In the genomic region with DNA sequence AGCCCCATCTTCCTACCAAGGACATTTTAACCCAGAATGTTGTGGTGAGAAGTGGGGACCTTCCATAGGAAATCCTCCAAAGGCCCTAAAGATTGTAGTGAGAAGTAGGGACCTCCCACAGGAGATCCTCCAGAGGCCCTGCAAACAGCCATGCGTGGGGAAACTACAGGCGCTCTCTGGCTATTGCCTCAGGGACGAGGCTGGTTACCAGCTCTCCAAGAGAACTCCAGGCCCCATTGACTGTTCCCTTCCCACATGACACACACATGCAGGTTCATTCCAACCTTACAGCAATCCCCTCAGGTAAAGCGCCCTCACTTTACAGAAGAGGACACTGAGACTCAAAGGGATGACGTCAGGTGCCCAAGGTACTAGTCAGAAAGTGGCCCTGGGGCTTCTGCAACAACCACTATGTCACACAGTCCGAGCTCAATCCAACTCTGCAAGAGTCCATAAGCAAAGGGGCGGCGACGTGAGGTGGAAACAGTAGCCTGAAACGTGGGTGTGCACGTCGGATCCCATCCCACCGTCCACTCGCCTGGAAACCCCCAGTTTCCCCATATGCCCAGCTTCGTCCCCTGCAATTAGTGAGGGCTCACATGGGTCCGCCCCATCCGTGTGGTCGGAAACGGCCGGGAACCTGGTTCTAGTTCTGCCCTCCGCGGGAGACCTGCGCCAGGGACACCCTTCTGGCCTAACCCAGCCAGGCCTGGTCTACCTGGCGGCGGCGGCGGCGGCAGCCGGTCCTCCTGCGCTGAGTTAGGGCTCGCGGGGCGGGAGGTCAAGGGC, we compare ENCODE assay signal across 8 cellular contexts. TPM values are rescaled to one million over a fixed set of nuclear protein-coding genes. Genes with fewer than 3 reads are reported as not detected.
A peak's percentile ranks its signal among the peaks of the same experiment; 100 is the strongest.
DNase-seq lines count a peak whose midpoint lies in the region; ATAC-seq and TF ChIP-seq lines count a peak whose summit lies in the region.
"Not testable (repeated sequence)": the region's sequence is repeated elsewhere in the genome, so short reads cannot be mapped to it uniquely, and the experiment has no call there.

No MANE protein-coding gene starts in this region.

- H3K9me2 ChIP-seq in GM23338 (ENCODE audit: insufficient read depth), result not testable (repeated sequence)

- intact Hi-C loops in left ventricle myocardium inferior (cut with micrococcal nuclease), result not testable (repeated sequence)

- not testable (repeated sequence) for H3K9me3 Mint-ChIP-seq in GM23338, nephron progenitor cell, type B pancreatic cell

- H3K27ac ChIP-seq in GM23338 (ENCODE audit: low read depth); left ventricle myocardium inferior (replicated peaks): not testable (repeated sequence)

- peak overlapping the region; percentile 74 for H3K4me2 ChIP-seq in GM23338

- not testable (repeated sequence) for H3K36me3 ChIP-seq in GM23338 (ENCODE audit: insufficient read depth); left ventricle myocardium inferior

- H3K4me1 ChIP-seq in GM23338 (ENCODE audit: insufficient read depth); left ventricle myocardium inferior: not testable (repeated sequence)

- ATAC-seq in GM23338 (peak; percentile 6), HG03378 (IDR thresholded peaks at IDR 0.05; ENCODE audit: unreplicated experiment) (peak; percentile 37)

- H3K4me1 Mint-ChIP-seq in GM23338; type B pancreatic cell (ENCODE audit: unreplicated experiment): not testable (repeated sequence)
- peaks cover 11% of the 10 kb centered on the region for H3K4me1 Mint-ChIP-seq in nephron progenitor cell

- not testable (repeated sequence) for DNase-seq in GM12864 (ENCODE audit: low read depth); GM23338 (ENCODE audit: low spot score); astrocyte of the spinal cord (ENCODE audit: low read depth, low spot score); left ventricle myocardium inferior; nephron progenitor cell; type B pancreatic cell (ENCODE audit: extremely low spot score, unreplicated experiment)
- DNase-seq in SW480 (ENCODE audit: low spot score), result peak; percentile 10

- not testable (repeated sequence) for H3K27me3 ChIP-seq in GM23338 (ENCODE audit: insufficient read depth); left ventricle myocardium inferior (ENCODE audit: low read depth)

- not testable (repeated sequence) for H3K36me3 Mint-ChIP-seq in GM23338 (ENCODE audit: low read depth); nephron progenitor cell (ENCODE audit: low read depth); type B pancreatic cell

- not testable (repeated sequence) for TF ChIP-seq CTCF in GM12864 (IDR thresholded peaks at IDR 0.05; ENCODE audit: low read depth, low read length, missing control alignments); GM23338 (conservative IDR thresholded peaks at IDR 0.05; ENCODE audit: low read depth in 2 of 2); astrocyte of the spinal cord (IDR thresholded peaks at IDR 0.05; ENCODE audit: low read depth, low read length); left ventricle myocardium inferior (IDR thresholded peaks at IDR 0.05; ENCODE audit: borderline replicate concordance); nephron progenitor cell (IDR thresholded peaks at IDR 0.05); type B pancreatic cell (conservative IDR thresholded peaks at IDR 0.05)

- not testable (repeated sequence) for H4K20me1 ChIP-seq in GM23338 (replicated peaks; ENCODE audit: insufficient read depth)

- H3K4me3 Mint-ChIP-seq in GM23338, result peak overlapping the region; percentile 62; the same call in 2 of the 3 replicates
- peak overlapping the region; percentile 58 for H3K4me3 Mint-ChIP-seq in nephron progenitor cell
- peak overlapping the region; percentile 52 for H3K4me3 Mint-ChIP-seq in type B pancreatic cell

- not testable (repeated sequence) for H2AFZ ChIP-seq in GM23338

- not testable (repeated sequence) for H3K9me3 ChIP-seq in left ventricle myocardium inferior (replicated peaks)

- H3K4me3 ChIP-seq in GM12864 (ENCODE audit: low read depth, low read length), result peak overlapping the region; percentile 43
- peak overlapping the region; percentile 58 for H3K4me3 ChIP-seq in GM23338
- H3K4me3 ChIP-seq in astrocyte of the spinal cord (ENCODE audit: low read depth, low read length), result peak overlapping the region; percentile 12
- peak overlapping the region; percentile 65 for H3K4me3 ChIP-seq in left ventricle myocardium inferior

- in situ Hi-C loops in astrocyte of the spinal cord (cut with HindIII; ENCODE audit: low sequenced_read_pairs), result not testable (repeated sequence)

- H3F3A ChIP-seq in GM23338 (replicated peaks; ENCODE audit: low read depth), result not testable (repeated sequence)

- not testable (repeated sequence) for H3K27ac Mint-ChIP-seq in GM23338, nephron progenitor cell, type B pancreatic cell

- H3K79me2 ChIP-seq in GM23338 (replicated peaks; ENCODE audit: insufficient read depth), result not testable (repeated sequence)

- not testable (repeated sequence) for H3K27me3 Mint-ChIP-seq in GM23338 (ENCODE audit: insufficient read depth, low read depth, poor library complexity); type B pancreatic cell
- peaks cover 28% of the 10 kb centered on the region for H3K27me3 Mint-ChIP-seq in nephron progenitor cell (ENCODE audit: low read depth, poor library complexity)

RNA-seq across cellular contexts. Expression of gene FAHD2B, which starts 0.5 kb away (rescaled TPM):
- 28.6 and 32.4 TPM in 2 replicates for total RNA-seq in GM23338 (2014; rRNA removed; shearing (Covaris generic))
- 22.3 and 23.9 TPM in 2 replicates for polyA plus RNA-seq in GM23338 (2016; fragmentation: Nextera tagmentation; extraction: Ambion mirVana)
- total RNA-seq in left ventricle myocardium inferior (34.1 TPM), type B pancreatic cell (ENCODE audit: low replicate concordance) (12.6 and 31.8 TPM in 2 replicates)

RNA-seq across cellular contexts. Expression of gene ANKRD36, which starts 18.8 kb away (rescaled TPM):
- total RNA-seq in GM23338 (2014; rRNA removed; shearing (Covaris generic)), result 15.0 and 21.8 TPM in 2 replicates
- polyA plus RNA-seq in GM23338 (2016; fragmentation: Nextera tagmentation; extraction: Ambion mirVana), result 8.2 and 10.7 TPM in 2 replicates
- total RNA-seq in left ventricle myocardium inferior, result 4.3 TPM
- 9.2 and 33.3 TPM in 2 replicates for total RNA-seq in type B pancreatic cell (ENCODE audit: low replicate concordance)

Comparison
In these comparisons a context has a peak if more than half of its experiments do, and no peak if none do; other contexts are left out.
1. H3K4me3 ChIP-seq: peak in every context shown above with its lines; median percentile 65 in left ventricle myocardium inferior; 58 in GM23338; 43 in GM12864; 12 in astrocyte of the spinal cord.